In genomic region chr12:114655934-114656697, GRCh38 we compare ENCODE assay signal across 1 cellular context.
TF ChIP-seq lines count a peak whose summit lies in the region.

No MANE protein-coding gene starts in this region.

TF ChIP-seq in HepG2, 621 proteins besides CTCF, POLR2A, EP300 and RAD21 (continued from another document):
- TF ChIP-seq, protein P1, sequence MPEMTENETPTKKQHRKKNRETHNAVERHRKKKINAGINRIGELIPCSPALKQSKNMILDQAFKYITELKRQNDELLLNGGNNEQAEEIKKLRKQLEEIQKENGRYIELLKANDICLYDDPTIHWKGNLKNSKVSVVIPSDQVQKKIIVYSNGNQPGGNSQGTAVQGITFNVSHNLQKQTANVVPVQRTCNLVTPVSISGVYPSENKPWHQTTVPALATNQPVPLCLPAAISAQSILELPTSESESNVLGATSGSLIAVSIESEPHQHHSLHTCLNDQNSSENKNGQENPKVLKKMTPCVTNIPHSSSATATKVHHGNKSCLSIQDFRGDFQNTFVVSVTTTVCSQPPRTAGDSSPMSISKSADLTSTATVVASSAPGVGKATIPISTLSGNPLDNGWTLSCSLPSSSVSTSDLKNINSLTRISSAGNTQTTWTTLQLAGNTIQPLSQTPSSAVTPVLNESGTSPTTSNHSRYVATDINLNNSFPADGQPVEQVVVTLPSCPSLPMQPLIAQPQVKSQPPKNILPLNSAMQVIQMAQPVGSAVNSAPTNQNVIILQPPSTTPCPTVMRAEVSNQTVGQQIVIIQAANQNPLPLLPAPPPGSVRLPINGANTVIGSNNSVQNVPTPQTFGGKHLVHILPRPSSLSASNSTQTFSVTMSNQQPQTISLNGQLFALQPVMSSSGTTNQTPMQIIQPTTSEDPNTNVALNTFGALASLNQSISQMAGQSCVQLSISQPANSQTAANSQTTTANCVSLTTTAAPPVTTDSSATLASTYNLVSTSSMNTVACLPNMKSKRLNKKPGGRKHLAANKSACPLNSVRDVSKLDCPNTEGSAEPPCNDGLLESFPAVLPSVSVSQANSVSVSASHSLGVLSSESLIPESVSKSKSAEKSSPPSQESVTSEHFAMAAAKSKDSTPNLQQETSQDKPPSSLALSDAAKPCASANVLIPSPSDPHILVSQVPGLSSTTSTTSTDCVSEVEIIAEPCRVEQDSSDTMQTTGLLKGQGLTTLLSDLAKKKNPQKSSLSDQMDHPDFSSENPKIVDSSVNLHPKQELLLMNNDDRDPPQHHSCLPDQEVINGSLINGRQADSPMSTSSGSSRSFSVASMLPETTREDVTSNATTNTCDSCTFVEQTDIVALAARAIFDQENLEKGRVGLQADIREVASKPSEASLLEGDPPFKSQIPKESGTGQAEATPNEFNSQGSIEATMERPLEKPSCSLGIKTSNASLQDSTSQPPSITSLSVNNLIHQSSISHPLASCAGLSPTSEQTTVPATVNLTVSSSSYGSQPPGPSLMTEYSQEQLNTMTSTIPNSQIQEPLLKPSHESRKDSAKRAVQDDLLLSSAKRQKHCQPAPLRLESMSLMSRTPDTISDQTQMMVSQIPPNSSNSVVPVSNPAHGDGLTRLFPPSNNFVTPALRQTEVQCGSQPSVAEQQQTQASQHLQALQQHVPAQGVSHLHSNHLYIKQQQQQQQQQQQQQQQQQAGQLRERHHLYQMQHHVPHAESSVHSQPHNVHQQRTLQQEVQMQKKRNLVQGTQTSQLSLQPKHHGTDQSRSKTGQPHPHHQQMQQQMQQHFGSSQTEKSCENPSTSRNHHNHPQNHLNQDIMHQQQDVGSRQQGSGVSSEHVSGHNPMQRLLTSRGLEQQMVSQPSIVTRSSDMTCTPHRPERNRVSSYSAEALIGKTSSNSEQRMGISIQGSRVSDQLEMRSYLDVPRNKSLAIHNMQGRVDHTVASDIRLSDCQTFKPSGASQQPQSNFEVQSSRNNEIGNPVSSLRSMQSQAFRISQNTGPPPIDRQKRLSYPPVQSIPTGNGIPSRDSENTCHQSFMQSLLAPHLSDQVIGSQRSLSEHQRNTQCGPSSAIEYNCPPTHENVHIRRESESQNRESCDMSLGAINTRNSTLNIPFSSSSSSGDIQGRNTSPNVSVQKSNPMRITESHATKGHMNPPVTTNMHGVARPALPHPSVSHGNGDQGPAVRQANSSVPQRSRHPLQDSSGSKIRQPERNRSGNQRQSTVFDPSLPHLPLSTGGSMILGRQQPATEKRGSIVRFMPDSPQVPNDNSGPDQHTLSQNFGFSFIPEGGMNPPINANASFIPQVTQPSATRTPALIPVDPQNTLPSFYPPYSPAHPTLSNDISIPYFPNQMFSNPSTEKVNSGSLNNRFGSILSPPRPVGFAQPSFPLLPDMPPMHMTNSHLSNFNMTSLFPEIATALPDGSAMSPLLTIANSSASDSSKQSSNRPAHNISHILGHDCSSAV (CRISPR knock-in tag; IDR thresholded peaks at IDR 0.05; ENCODE audit: borderline replicate concordance) = no peak
- TF ChIP-seq ZNF414 (CRISPR knock-in tag; IDR thresholded peaks at IDR 0.05) (no peak), ELK4 (CRISPR knock-in tag; IDR thresholded peaks at IDR 0.05; ENCODE audit: borderline replicate concordance) (no peak), ZNF33A (CRISPR knock-in tag; IDR thresholded peaks at IDR 0.05; ENCODE audit: borderline replicate concordance) (no peak), KAT2B (IDR thresholded peaks at IDR 0.05; ENCODE audit: borderline replicate concordance, low read depth, low read length) (no peak), CBX2 (IDR thresholded peaks at IDR 0.05; ENCODE audit: low read depth, low read length) (no peak), CBX2 (CRISPR knock-in tag; IDR thresholded peaks at IDR 0.05; ENCODE audit: low read depth) (no peak), HMGA1 (CRISPR knock-in tag; conservative IDR thresholded peaks at IDR 0.05) (no peak), ZNF674 (CRISPR knock-in tag; IDR thresholded peaks at IDR 0.05; ENCODE audit: low read depth) (no peak), ZNF737 (CRISPR knock-in tag; IDR thresholded peaks at IDR 0.05; ENCODE audit: borderline replicate concordance) (no peak), CENPT (CRISPR knock-in tag; IDR thresholded peaks at IDR 0.05; ENCODE audit: low read depth) (no peak), BCL6 (CRISPR knock-in tag; IDR thresholded peaks at IDR 0.05) (peak; percentile 96)
- TF ChIP-seq, protein P2, sequence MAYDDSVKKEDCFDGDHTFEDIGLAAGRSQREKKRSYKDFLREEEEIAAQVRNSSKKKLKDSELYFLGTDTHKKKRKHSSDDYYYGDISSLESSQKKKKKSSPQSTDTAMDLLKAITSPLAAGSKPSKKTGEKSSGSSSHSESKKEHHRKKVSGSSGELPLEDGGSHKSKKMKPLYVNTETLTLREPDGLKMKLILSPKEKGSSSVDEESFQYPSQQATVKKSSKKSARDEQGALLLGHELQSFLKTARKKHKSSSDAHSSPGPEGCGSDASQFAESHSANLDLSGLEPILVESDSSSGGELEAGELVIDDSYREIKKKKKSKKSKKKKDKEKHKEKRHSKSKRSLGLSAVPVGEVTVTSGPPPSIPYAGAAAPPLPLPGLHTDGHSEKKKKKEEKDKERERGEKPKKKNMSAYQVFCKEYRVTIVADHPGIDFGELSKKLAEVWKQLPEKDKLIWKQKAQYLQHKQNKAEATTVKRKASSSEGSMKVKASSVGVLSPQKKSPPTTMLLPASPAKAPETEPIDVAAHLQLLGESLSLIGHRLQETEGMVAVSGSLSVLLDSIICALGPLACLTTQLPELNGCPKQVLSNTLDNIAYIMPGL (CRISPR knock-in tag; IDR thresholded peaks at IDR 0.05; ENCODE audit: borderline replicate concordance in 1 of 2, low read depth in 1 of 2) = 0 out of 4 replicates have a peak, but pooled peaks of 1 of the 2 experiments have one; percentile 43
- TF ChIP-seq, protein P3, sequence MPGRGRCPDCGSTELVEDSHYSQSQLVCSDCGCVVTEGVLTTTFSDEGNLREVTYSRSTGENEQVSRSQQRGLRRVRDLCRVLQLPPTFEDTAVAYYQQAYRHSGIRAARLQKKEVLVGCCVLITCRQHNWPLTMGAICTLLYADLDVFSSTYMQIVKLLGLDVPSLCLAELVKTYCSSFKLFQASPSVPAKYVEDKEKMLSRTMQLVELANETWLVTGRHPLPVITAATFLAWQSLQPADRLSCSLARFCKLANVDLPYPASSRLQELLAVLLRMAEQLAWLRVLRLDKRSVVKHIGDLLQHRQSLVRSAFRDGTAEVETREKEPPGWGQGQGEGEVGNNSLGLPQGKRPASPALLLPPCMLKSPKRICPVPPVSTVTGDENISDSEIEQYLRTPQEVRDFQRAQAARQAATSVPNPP (CRISPR knock-in tag; IDR thresholded peaks at IDR 0.05) = no peak
